Comparison of ENCODE assay signal across 11 cellular contexts in the genomic region with DNA sequence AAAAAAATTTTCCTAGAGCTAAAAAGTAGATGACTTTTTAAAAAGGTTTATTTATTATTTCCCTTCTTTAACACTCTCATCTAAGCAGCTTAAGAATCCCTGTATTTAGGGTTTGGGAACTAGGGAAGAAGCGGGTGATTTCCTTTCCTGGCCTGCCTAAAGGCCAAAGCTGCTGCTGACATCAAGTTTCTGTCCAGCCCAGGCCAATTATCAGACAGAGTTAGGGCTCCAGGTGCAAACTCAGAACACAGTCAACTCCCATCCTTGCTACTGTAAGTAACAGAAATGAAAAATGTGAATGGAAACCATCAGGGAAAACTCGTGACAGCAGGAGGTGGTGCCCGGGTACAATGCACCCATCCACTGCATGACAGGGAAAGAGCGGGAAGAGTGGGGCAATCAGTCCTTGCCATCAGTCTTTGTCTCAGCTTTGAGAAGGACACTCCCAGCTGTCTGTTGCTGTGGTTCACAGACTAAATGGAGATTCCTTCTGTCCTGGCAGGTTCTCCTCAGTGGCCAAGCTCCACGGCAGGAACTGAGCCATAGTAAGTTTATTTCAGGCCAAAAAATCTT.
DNase-seq lines count a peak whose midpoint lies in the region; ATAC-seq, FAIRE-seq and TF ChIP-seq lines count a peak whose summit lies in the region.
"Had no signal": no experiment of that assay in that cellular context is flagged by ENCODE, and none has a peak within 500 bp of the region (broad histone marks: within the 10 kb centered on the region; RNA-seq: fewer than 3 reads in every experiment).

No MANE protein-coding gene starts in this region.

- no peak for TF ChIP-seq CTCF in endothelial cell of umbilical vein (IDR thresholded peaks at IDR 0.05; ENCODE audit: extremely low read depth in 1 of 2, insufficient read depth in 1 of 2, low read depth in 1 of 2, low read length in 2 of 2)
- TF ChIP-seq CTCF in upper lobe of right lung (IDR thresholded peaks at IDR 0.05): no peak

- H3K36me3 ChIP-seq in endothelial cell of umbilical vein (ENCODE audit: control insufficient read depth in 2 of 2, extremely low read depth in 1 of 2, insufficient read depth in 2 of 2, low read length in 2 of 2) (no peaks in the 10 kb centered on the region), neuronal stem cell (replicated peaks in 1 of 2; ENCODE audit: control insufficient read depth in 2 of 2, insufficient read depth in 2 of 2, low read length in 2 of 2) (peaks cover 0 to 6% of the 10 kb centered on the region in 2 donors), upper lobe of right lung (no peaks in the 10 kb centered on the region)
- H3K36me3 ChIP-seq: prostate gland had no signal

- H3K4me1 ChIP-seq in endothelial cell of umbilical vein (ENCODE audit: control insufficient read depth, extremely low read depth, insufficient read depth, low read length): peaks cover 52% of the 10 kb centered on the region
- H3K4me1 ChIP-seq in neuronal stem cell (ENCODE audit: control insufficient read depth in 2 of 2, insufficient read depth in 1 of 2, low read depth in 1 of 2, low read length in 2 of 2): peaks cover 2 to 7% of the 10 kb centered on the region in 2 donors
- H3K4me1 ChIP-seq in upper lobe of right lung: peaks cover 18% of the 10 kb centered on the region
- H3K4me1 ChIP-seq: prostate gland had no signal

- no peak overlapping the region for H2AK5ac ChIP-seq in neuronal stem cell (ENCODE audit: low read depth, low read length)

- H3K27me3 ChIP-seq in endothelial cell of umbilical vein (ENCODE audit: control insufficient read depth in 2 of 2, insufficient read depth in 2 of 2, low read length in 2 of 2) (no peaks in the 10 kb centered on the region), neuronal stem cell (ENCODE audit: control insufficient read depth in 3 of 3, insufficient read depth in 3 of 3, low read depth in 1 of 3, low read length in 3 of 3) (no peaks in the 10 kb centered on the region), upper lobe of right lung (no peaks in the 10 kb centered on the region)

- no peak overlapping the region for H3K14ac ChIP-seq in neuronal stem cell (ENCODE audit: low read length)

- H2BK15ac ChIP-seq in neuronal stem cell (ENCODE audit: low read length): no peak overlapping the region

- no peaks in the 10 kb centered on the region for H3K9me1 ChIP-seq in endothelial cell of umbilical vein (replicated peaks; ENCODE audit: control insufficient read depth, extremely low read depth, insufficient read depth, low read length)

- FAIRE-seq in endothelial cell of umbilical vein (lab: Jason Lieb, UNC): no peak

- no peak overlapping the region for H4K8ac ChIP-seq in neuronal stem cell (ENCODE audit: low read depth, low read length)

- H3K4me3 ChIP-seq in endothelial cell of umbilical vein (replicated peaks in 1 of 3; ENCODE audit: insufficient read depth in 1 of 3, low read depth in 1 of 3, low read length in 3 of 3) (no peak overlapping the region), neuronal stem cell (ENCODE audit: low read length in 2 of 2) (no peak overlapping the region), upper lobe of right lung (no peak overlapping the region)
- H3K4me3 ChIP-seq: prostate gland had no signal

- H3K9ac ChIP-seq in endothelial cell of umbilical vein (replicated peaks; ENCODE audit: extremely low read depth, insufficient read depth, low read length): peak overlapping the region; percentile 78
- H3K9ac ChIP-seq in neuronal stem cell (ENCODE audit: low read depth, low read length, poor library complexity): no peak overlapping the region

- no CpG with 5 or more reads among the region's 5 CpGs for WGBS in neuronal stem cell (ENCODE audit: extremely low coverage in 2 of 2, insufficient read length in 2 of 2, insufficient replicate concordance in 1 of 2), 2 donors

- H3K23ac ChIP-seq in neuronal stem cell (ENCODE audit: low read depth, low read length, poor library complexity): no peak overlapping the region

- POLR2A ChIA-PET in endothelial cell of umbilical vein (lab: Charles Lee): interaction anchor here (0.7 to 2.2 kb wide), 10 partner anchors 8 to 334 kb away, joined by 3 to 15 read pairs (median 5); no protein-coding TSS in a partner anchor

- H2AFZ ChIP-seq in endothelial cell of umbilical vein (ENCODE audit: low read depth, low read length) (no peak overlapping the region), neuronal stem cell (ENCODE audit: low read length) (peak overlapping the region; percentile 49)

- CTCF ChIA-PET in endothelial cell of umbilical vein (lab: Charles Lee): interaction anchor here (0.7 to 3.0 kb wide), 23 partner anchors 10 to 435 kb away, joined by 3 to 30 read pairs (median 4); a partner anchor contains a TSS

- H3K4me2 ChIP-seq in endothelial cell of umbilical vein (ENCODE audit: insufficient read depth, low read length) (peak overlapping the region; percentile 7), neuronal stem cell (ENCODE audit: insufficient read depth, low read length, poor library complexity, severe bottlenecking) (no peak overlapping the region)

- TSS peak; percentile 96 for BruUV-seq in endothelial cell of umbilical vein (replicated peaks; lab: Mats Ljungman, UMichigan)

- no peak overlapping the region for H4K91ac ChIP-seq in neuronal stem cell (ENCODE audit: low read depth, low read length, poor library complexity)

- peak; percentile 14 for ATAC-seq in upper lobe of right lung
- no peak for ATAC-seq in stimulated activated naive CD8-positive, alpha-beta T cell treated with anti-CD3 and anti-CD28 coated beads, Interleukin-15, Interleukin-2, amounts not matched to agents 100 U/mL and 50 U/mL, for 24 hours
- ATAC-seq in GM18870 (IDR thresholded peaks at IDR 0.05; ENCODE audit: unreplicated experiment): no peak

- no peak overlapping the region for H2BK12ac ChIP-seq in neuronal stem cell (ENCODE audit: low read length)

- H3K4ac ChIP-seq in neuronal stem cell (ENCODE audit: low read length): no peak overlapping the region

- H3K27ac ChIP-seq in endothelial cell of umbilical vein (ENCODE audit: insufficient read depth, low read depth, low read length): peak overlapping the region; percentile 94
- no peak overlapping the region for H3K27ac ChIP-seq in neuronal stem cell (replicated peaks; ENCODE audit: low read length)
- peak overlapping the region; percentile 26 for H3K27ac ChIP-seq in upper lobe of right lung
- H3K27ac ChIP-seq: prostate gland had no signal

- H3K79me1 ChIP-seq in neuronal stem cell (ENCODE audit: low read depth, low read length): peaks cover 3% of the 10 kb centered on the region

- no peaks in the 10 kb centered on the region for H4K20me1 ChIP-seq in endothelial cell of umbilical vein (replicated peaks; ENCODE audit: control insufficient read depth, extremely low read depth, insufficient read depth, low read length)

- intact Hi-C loops in endothelial cell of umbilical vein (cut with micrococcal nuclease) (loop anchor here (1.0 to 5.0 kb wide), 18 partner anchors 20 to 433 kb away; a partner anchor contains a TSS), upper lobe of right lung (cut with DNase I) (no loop called here)

- TF ChIP-seq POLR2A in endothelial cell of umbilical vein (IDR thresholded peaks at IDR 0.05; ENCODE audit: low read depth, low read length): no peak

- H3K79me2 ChIP-seq in endothelial cell of umbilical vein (ENCODE audit: control insufficient read depth, insufficient read depth, low read length): no peaks in the 10 kb centered on the region

- dilution Hi-C loops in endothelial cell of umbilical vein (cut with MboI; ENCODE audit: extremely low pct_ligation_motif_present, low sequenced_read_pairs): loop anchor here (25.0 kb wide), 1 partner anchor 104 kb away; no protein-coding TSS in a partner anchor

- DNase-seq in NCI-H2171 treated with DMSO at 0.1 percent for 48 hours (lab: John Stamatoyannopoulos, UW): peak; percentile 83
- no peak for DNase-seq in NCI-H2171 (lab: John Stamatoyannopoulos, UW)
- DNase-seq in endothelial cell of umbilical vein (ENCODE audit: low read depth, low spot score): no peak
- DNase-seq in neuronal stem cell (ENCODE audit: low spot score): no peak
- no peak for DNase-seq in upper lobe of right lung
- no peak for DNase-seq in stimulated activated naive CD8-positive, alpha-beta T cell treated with anti-CD3 and anti-CD28 coated beads, Interleukin-15, Interleukin-2, amounts not matched to agents 100 U/mL and 50 U/mL, for 24 hours
- DNase-seq in dermis blood vessel endothelial cell: no peak
- DNase-seq: activated CD4-positive, alpha-beta T cell treated with anti-CD3 and anti-CD28 coated beads, Interleukin-2, amount 10 ng/mL, durations not matched to agents 24 days and 14 days; NCI-H187 treated with DMSO at 0.1 percent for 48 hours had no signal

- H2BK5ac ChIP-seq in neuronal stem cell (ENCODE audit: low read length): no peak overlapping the region

- H3K9me3 ChIP-seq in endothelial cell of umbilical vein (replicated peaks; ENCODE audit: control insufficient read depth, insufficient read depth, low read length) (no peaks in the 10 kb centered on the region), neuronal stem cell (replicated peaks in 1 of 2; ENCODE audit: control insufficient read depth in 2 of 2, insufficient read depth in 1 of 2, low read depth in 1 of 2, low read length in 2 of 2) (peaks cover 0 to 2% of the 10 kb centered on the region in 2 donors), upper lobe of right lung (no peaks in the 10 kb centered on the region)
- H3K9me3 ChIP-seq: prostate gland had no signal

- no peak overlapping the region for H2BK120ac ChIP-seq in neuronal stem cell (ENCODE audit: low read depth, low read length)

- H3K18ac ChIP-seq in neuronal stem cell (ENCODE audit: low read length): no peak overlapping the region

TF ChIP-seq in endothelial cell of umbilical vein, 7 proteins besides CTCF, POLR2A, EP300 and RAD21:
- TF ChIP-seq EZH2 (IDR thresholded peaks at IDR 0.05; ENCODE audit: borderline replicate concordance, low read depth, low read length, severe bottlenecking) (no peak), POLR2AphosphoS5 (IDR thresholded peaks at IDR 0.05; ENCODE audit: insufficient read depth, low read depth, low read length) (no peak), JUN (IDR thresholded peaks at IDR 0.05; ENCODE audit: borderline replicate concordance, insufficient read depth, insufficient read length, low read depth) (no peak), MYC (IDR thresholded peaks at IDR 0.05; ENCODE audit: low read depth, low read length) (no peak), GATA2 (IDR thresholded peaks at IDR 0.05; ENCODE audit: insufficient read depth, insufficient read length, low read depth, low read length) (no peak), FOS (IDR thresholded peaks at IDR 0.05; ENCODE audit: borderline replicate concordance, insufficient read depth, low read length) (no peak)
- TF ChIP-seq, protein P1, sequence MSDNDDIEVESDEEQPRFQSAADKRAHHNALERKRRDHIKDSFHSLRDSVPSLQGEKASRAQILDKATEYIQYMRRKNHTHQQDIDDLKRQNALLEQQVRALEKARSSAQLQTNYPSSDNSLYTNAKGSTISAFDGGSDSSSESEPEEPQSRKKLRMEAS (IDR thresholded peaks at IDR 0.05; ENCODE audit: insufficient read depth, insufficient read length): no peak
